Comparison of ENCODE assay signal across 27 cellular contexts in genomic region chr10:35165811-35166210, GRCh38.
"Had no signal": no experiment of that assay in that cellular context is flagged by ENCODE, and none has a peak within 500 bp of the region (broad histone marks: within the 10 kb centered on the region; RNA-seq: fewer than 3 reads in every experiment).

No MANE protein-coding gene starts in this region.

- H3K27ac ChIP-seq: colonic mucosa, coronary artery, dorsolateral prefrontal cortex, epithelial cell of prostate, esophagus muscularis mucosa, esophagus squamous epithelium, foreskin keratinocyte, gastrocnemius medialis, gastroesophageal sphincter, heart left ventricle had no signal

- H3K27me3 ChIP-seq: colonic mucosa, dorsolateral prefrontal cortex, esophagus muscularis mucosa, esophagus squamous epithelium, foreskin keratinocyte, gastrocnemius medialis, gastroesophageal sphincter, heart left ventricle, heart right ventricle had no signal

- ATAC-seq: effector memory CD8-positive, alpha-beta T cell; esophagus mucosa; foreskin keratinocyte; gastrocnemius medialis; gastroesophageal sphincter; heart left ventricle; heart right ventricle had no signal

- H3K9me3 ChIP-seq: colonic mucosa, esophagus muscularis mucosa, esophagus squamous epithelium, gastrocnemius medialis had no signal

- H3K4me1 ChIP-seq: colonic mucosa, esophagus muscularis mucosa, esophagus squamous epithelium, foreskin keratinocyte, gastrocnemius medialis, gastroesophageal sphincter, heart left ventricle, heart right ventricle had no signal

- H3K4me3 ChIP-seq: colonic mucosa, coronary artery, dorsolateral prefrontal cortex, esophagus muscularis mucosa, esophagus squamous epithelium, gastrocnemius medialis, gastroesophageal sphincter, heart left ventricle, heart right ventricle had no signal

- H3K36me3 ChIP-seq: colonic mucosa, esophagus muscularis mucosa, esophagus squamous epithelium, gastrocnemius medialis, gastroesophageal sphincter, heart left ventricle, heart right ventricle had no signal

- FAIRE-seq: colon, endometrium, frontal cortex had no signal

- DNase-seq: colonic mucosa; cortex of kidney; dermis blood vessel endothelial cell; dorsolateral prefrontal cortex; effector CD4-positive, alpha-beta T cell; effector CD8-positive, alpha-beta T cell; effector memory CD4-positive, alpha-beta T cell; effector memory CD8-positive, alpha-beta T cell; endodermal cell; erythroblast; esophagus squamous epithelium; foreskin fibroblast; foreskin keratinocyte; foreskin melanocyte; gastrocnemius medialis; glutamatergic neuron; head of caudate nucleus; heart left ventricle; heart right ventricle had no signal
